In genomic region chr7:66250711-66251110, GRCh38 we compare ENCODE assay signal across 1 cellular context.
TF ChIP-seq lines count a peak whose summit lies in the region.

No MANE protein-coding gene starts in this region.

TF ChIP-seq in IMR-90, 13 proteins besides CTCF, POLR2A, EP300 and RAD21:
- TF ChIP-seq SMC3 (IDR thresholded peaks at IDR 0.05; ENCODE audit: low read depth, low read length) (no peak), CEBPB (IDR thresholded peaks at IDR 0.05; ENCODE audit: low read depth, low read length) (peak; percentile 93), RFX5 (IDR thresholded peaks at IDR 0.05; ENCODE audit: low read depth, low read length) (no peak), ELK1 (IDR thresholded peaks at IDR 0.05; ENCODE audit: borderline replicate concordance, low read depth, low read length) (no peak), USF2 (IDR thresholded peaks at IDR 0.05; ENCODE audit: low read depth, low read length) (no peak), BHLHE40 (IDR thresholded peaks at IDR 0.05; ENCODE audit: low read depth, low read length) (peak; percentile 29; the same call in 1 of the 2 replicates), MAFK (IDR thresholded peaks at IDR 0.05; ENCODE audit: low read depth, low read length) (no peak), FOS (IDR thresholded peaks at IDR 0.05; ENCODE audit: low read depth, low read length) (peak; percentile 91), NFE2L2 (IDR thresholded peaks at IDR 0.05; ENCODE audit: low read depth, low read length) (peak; percentile 51; the same call in 1 of the 2 replicates)
